Comparison of ENCODE assay signal across 1 cellular context in the genomic region with DNA sequence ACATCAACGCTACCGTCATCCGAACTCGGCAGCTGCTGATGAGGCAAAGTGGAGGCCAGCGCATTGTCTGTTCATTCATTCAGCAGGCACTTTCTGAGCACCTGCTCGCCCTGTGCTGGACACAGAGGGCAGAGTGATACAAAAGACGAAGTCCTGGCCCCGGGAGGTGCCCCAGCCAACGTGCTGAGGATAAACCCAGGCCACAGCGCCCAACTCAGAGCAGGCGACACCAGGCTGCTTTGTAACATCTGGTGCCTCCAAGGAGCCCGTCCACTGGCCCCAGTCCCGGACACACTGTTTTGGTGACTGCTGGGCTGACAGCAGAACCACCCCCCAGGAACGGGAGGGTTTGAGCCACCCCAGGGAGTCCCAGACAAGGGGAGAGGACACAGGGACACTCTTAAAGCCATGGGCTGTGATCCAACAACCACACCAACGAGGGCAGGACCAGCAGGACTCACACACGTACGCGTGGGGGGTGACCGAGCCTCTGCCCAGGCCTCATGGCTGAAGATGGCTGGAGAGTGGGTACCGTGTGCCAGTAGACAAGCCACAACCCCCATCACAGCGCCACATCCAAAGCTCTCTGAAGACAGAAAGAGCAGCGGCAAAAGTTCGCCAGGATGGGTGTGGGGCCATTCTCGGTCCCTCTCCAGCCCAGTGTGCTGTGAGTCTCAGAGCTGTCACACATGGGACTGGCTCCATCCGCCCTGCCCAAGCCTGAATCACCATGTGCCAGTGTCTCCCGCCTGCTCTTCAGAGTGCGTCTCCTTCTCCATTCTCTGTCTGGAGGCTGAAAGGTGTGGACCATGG.
TF ChIP-seq lines count a peak whose summit lies in the region.

No MANE protein-coding gene starts in this region.

TF ChIP-seq in K562, 482 proteins besides CTCF, POLR2A, EP300 and RAD21 (continued from another document):
- TF ChIP-seq, protein P1, sequence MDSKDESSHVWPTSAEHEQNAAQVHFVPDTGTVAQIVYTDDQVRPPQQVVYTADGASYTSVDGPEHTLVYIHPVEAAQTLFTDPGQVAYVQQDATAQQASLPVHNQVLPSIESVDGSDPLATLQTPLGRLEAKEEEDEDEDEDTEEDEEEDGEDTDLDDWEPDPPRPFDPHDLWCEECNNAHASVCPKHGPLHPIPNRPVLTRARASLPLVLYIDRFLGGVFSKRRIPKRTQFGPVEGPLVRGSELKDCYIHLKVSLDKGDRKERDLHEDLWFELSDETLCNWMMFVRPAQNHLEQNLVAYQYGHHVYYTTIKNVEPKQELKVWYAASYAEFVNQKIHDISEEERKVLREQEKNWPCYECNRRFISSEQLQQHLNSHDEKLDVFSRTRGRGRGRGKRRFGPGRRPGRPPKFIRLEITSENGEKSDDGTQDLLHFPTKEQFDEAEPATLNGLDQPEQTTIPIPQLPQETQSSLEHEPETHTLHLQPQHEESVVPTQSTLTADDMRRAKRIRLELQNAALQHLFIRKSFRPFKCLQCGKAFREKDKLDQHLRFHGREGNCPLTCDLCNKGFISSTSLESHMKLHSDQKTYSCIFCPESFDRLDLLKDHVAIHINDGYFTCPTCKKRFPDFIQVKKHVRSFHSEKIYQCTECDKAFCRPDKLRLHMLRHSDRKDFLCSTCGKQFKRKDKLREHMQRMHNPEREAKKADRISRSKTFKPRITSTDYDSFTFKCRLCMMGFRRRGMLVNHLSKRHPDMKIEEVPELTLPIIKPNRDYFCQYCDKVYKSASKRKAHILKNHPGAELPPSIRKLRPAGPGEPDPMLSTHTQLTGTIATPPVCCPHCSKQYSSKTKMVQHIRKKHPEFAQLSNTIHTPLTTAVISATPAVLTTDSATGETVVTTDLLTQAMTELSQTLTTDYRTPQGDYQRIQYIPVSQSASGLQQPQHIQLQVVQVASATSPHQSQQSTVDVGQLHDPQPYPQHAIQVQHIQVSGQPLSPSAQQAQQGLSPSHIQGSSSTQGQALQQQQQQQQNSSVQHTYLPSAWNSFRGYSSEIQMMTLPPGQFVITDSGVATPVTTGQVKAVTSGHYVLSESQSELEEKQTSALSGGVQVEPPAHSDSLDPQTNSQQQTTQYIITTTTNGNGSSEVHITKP (IDR thresholded peaks at IDR 0.05; ENCODE audit: partially characterized antibody) = peak; percentile 11
- no peak for TF ChIP-seq ZNF311 (CRISPR knock-in tag; IDR thresholded peaks at IDR 0.05)
- no peak for TF ChIP-seq ZNF263 (CRISPR knock-in tag; IDR thresholded peaks at IDR 0.05; ENCODE audit: borderline replicate concordance)
